In the genomic region with DNA sequence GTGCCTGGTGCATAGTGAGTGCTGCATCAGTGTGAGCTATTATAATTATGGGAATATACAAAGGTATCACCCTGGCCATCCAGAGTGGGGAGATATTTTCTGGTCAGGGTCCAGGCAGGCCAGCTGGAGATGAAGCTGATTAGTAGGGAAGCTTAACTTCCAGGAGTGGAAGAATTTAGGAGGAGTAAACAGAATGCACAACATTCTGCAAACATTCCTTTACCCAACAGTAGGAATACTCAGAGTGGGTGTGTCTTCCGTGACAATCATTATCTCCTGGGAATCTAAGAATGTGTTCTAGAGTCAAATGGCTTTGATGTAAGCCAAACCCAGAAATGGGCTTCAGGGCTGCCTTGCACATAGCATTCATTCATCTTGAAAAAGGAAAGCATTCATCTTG, we compare ENCODE assay signal across 15 cellular contexts. TPM values are rescaled to one million over a fixed set of nuclear protein-coding genes. Genes with fewer than 3 reads are reported as not detected.
"Had no signal": no experiment of that assay in that cellular context is flagged by ENCODE, and none has a peak within 500 bp of the region (broad histone marks: within the 10 kb centered on the region; RNA-seq: fewer than 3 reads in every experiment).

No MANE protein-coding gene starts in this region.

RNA-seq across cellular contexts. Expression of a gene that starts 19.0 kb away (rescaled TPM):
- total RNA-seq: body of pancreas, cardiac muscle cell, cerebellum, dorsolateral prefrontal cortex, esophagus mucosa, kidney epithelial cell, natural killer cell, occipital lobe, psoas muscle, sigmoid colon, subcutaneous adipose tissue, thoracic aorta had no signal
- polyA plus RNA-seq: adipose tissue, cardiac muscle cell, psoas muscle, sigmoid colon, small intestine had no signal

RNA-seq across cellular contexts. Expression of a gene that starts 19.1 kb away (rescaled TPM):
- total RNA-seq: body of pancreas, cardiac muscle cell, dorsolateral prefrontal cortex, esophagus mucosa, kidney epithelial cell, lower leg skin, natural killer cell, occipital lobe, psoas muscle, sigmoid colon, thoracic aorta had no signal
- polyA plus RNA-seq: adipose tissue, cardiac muscle cell, sigmoid colon, small intestine had no signal

RNA-seq across cellular contexts. Expression of a gene that starts 38.4 kb away (rescaled TPM):
- total RNA-seq: body of pancreas, cardiac muscle cell, cerebellum, dorsolateral prefrontal cortex, esophagus mucosa, kidney epithelial cell, natural killer cell, occipital lobe, psoas muscle, sigmoid colon, subcutaneous adipose tissue, thoracic aorta had no signal
- polyA plus RNA-seq: adipose tissue, cardiac muscle cell, sigmoid colon, small intestine had no signal
